ENCODE assay signal across 11 cellular contexts in the genomic region with DNA sequence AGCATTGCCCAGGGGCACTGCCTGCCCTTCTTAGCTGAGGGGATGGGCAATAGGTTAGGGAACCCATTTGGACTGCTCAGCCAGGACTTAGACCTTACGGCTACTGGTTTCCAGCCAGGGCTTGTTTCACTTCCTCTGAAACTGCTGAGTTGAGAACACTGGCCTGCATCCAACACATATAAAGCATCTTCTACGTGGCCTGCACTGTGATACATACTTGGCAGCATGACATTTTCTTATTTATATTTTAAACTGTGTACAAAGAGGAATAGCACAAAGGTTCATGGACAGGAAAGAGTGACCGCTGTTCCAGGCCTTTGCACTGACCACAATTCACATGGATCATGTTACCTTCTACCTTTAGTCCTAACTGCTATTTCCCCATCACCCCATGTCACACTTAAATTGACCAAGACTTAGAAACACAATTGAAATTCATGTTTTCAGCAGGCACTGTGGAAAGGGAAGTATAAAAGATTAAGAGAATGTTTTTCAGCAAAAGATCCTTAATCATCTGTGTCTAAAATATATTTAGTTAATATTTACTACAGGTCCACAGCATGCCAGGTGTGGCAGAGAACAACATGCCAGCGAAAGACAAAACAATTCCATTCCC. TPM values are rescaled to one million over a fixed set of nuclear protein-coding genes. Genes with fewer than 3 reads are reported as not detected.
DNase-seq lines count a peak whose midpoint lies in the region; ATAC-seq and TF ChIP-seq lines count a peak whose summit lies in the region.
"Had no signal": no experiment of that assay in that cellular context is flagged by ENCODE, and none has a peak within 500 bp of the region (broad histone marks: within the 10 kb centered on the region; RNA-seq: fewer than 3 reads in every experiment).

No MANE protein-coding gene starts in this region.

- DNase-seq in GM13976 (ENCODE audit: low spot score) (peak; percentile 40), chondrocyte (ENCODE audit: low spot score) (no peak), erythroblast (lab: John Stamatoyannopoulos, UW) (no peak)
- no peak for DNase-seq in activated T-cell treated with anti-CD3 and anti-CD28 coated beads, Interleukin-2, amount 50 U/mL, for 72 hours
- DNase-seq in activated CD4-positive, alpha-beta memory T cell treated with anti-CD3 and anti-CD28 coated beads for 36 hours = no peak
- DNase-seq in activated naive CD4-positive, alpha-beta T cell treated with Interleukin-2 at 50 U/mL for 16 hours = no peak
- DNase-seq: HCEC 1CT, hypothalamus, NCI-H446 treated with DMSO at 0.1 percent for 48 hours had no signal

- POLR2A ChIA-PET in activated CD4-positive, alpha-beta memory T cell treated with anti-CD3 and anti-CD28 coated beads for 36 hours (lab: Charles Lee) = no interaction called here

- TF ChIP-seq CTCF in GM13976 (IDR thresholded peaks at IDR 0.05; ENCODE audit: borderline replicate concordance, control extremely low read depth, extremely low read depth, insufficient read depth, missing control alignments) = no peak
- TF ChIP-seq CTCF in chondrocyte (IDR thresholded peaks at IDR 0.05) = no peak

- CTCF ChIA-PET in activated CD4-positive, alpha-beta memory T cell treated with anti-CD3 and anti-CD28 coated beads for 36 hours (lab: Charles Lee) = no interaction called here

- ATAC-seq in GM21360 (IDR thresholded peaks at IDR 0.05; ENCODE audit: unreplicated experiment) (peak; percentile 96), HG03135 (IDR thresholded peaks at IDR 0.05; ENCODE audit: unreplicated experiment) (peak; percentile 98)
- ATAC-seq in activated T-cell treated with anti-CD3 and anti-CD28 coated beads, Interleukin-2, amount 50 U/mL, for 72 hours (replicated peaks in 1 of 2) = no peak

- H3K36me3 Mint-ChIP-seq in chondrocyte (ENCODE audit: low read depth) = no peaks in the 10 kb centered on the region
- no peaks in the 10 kb centered on the region for H3K36me3 Mint-ChIP-seq in activated T-cell treated with anti-CD3 and anti-CD28 coated beads, Interleukin-2, amount 50 U/mL, for 72 hours (ENCODE audit: insufficient read depth in 2 of 2)
- no peaks in the 10 kb centered on the region for H3K36me3 Mint-ChIP-seq in activated CD4-positive, alpha-beta memory T cell treated with anti-CD3 and anti-CD28 coated beads for 36 hours

- TF ChIP-seq POLR2A in erythroblast (IDR thresholded peaks at IDR 0.05; ENCODE audit: low read length) = no peak

- H3K9me3 Mint-ChIP-seq in chondrocyte (ENCODE audit: low read depth) = peaks cover 3% of the 10 kb centered on the region
- H3K9me3 Mint-ChIP-seq in activated T-cell treated with anti-CD3 and anti-CD28 coated beads, Interleukin-2, amount 50 U/mL, for 72 hours = peaks cover 2 to 8% of the 10 kb centered on the region in 2 donors
- H3K9me3 Mint-ChIP-seq in activated CD4-positive, alpha-beta memory T cell treated with anti-CD3 and anti-CD28 coated beads for 36 hours = no peaks in the 10 kb centered on the region

- in situ Hi-C loops in GM13976 (cut with MboI; ENCODE audit: low sequenced_read_pairs, unreplicated experiment) = no loop called here

- H3K4me3 Mint-ChIP-seq in chondrocyte (ENCODE audit: unreplicated experiment) = no peak overlapping the region
- no peak overlapping the region for H3K4me3 Mint-ChIP-seq in activated T-cell treated with anti-CD3 and anti-CD28 coated beads, Interleukin-2, amount 50 U/mL, for 72 hours
- H3K4me3 Mint-ChIP-seq in activated CD4-positive, alpha-beta memory T cell treated with anti-CD3 and anti-CD28 coated beads for 36 hours = no peak overlapping the region

- peak overlapping the region; percentile 51 for H3K27ac Mint-ChIP-seq in chondrocyte (ENCODE audit: unreplicated experiment)
- no peak overlapping the region for H3K27ac Mint-ChIP-seq in activated T-cell treated with anti-CD3 and anti-CD28 coated beads, Interleukin-2, amount 50 U/mL, for 72 hours
- H3K27ac Mint-ChIP-seq in activated CD4-positive, alpha-beta memory T cell treated with anti-CD3 and anti-CD28 coated beads for 36 hours = no peak overlapping the region

- H3K4me1 Mint-ChIP-seq in chondrocyte (ENCODE audit: low read depth) = peaks cover 3% of the 10 kb centered on the region
- H3K4me1 Mint-ChIP-seq in activated T-cell treated with anti-CD3 and anti-CD28 coated beads, Interleukin-2, amount 50 U/mL, for 72 hours (ENCODE audit: low read depth) = no peaks in the 10 kb centered on the region
- no peaks in the 10 kb centered on the region for H3K4me1 Mint-ChIP-seq in activated CD4-positive, alpha-beta memory T cell treated with anti-CD3 and anti-CD28 coated beads for 36 hours (ENCODE audit: low read depth)

- intact Hi-C loops in activated CD4-positive, alpha-beta memory T cell treated with anti-CD3 and anti-CD28 coated beads for 36 hours (cut with micrococcal nuclease) = no loop called here

- no peaks in the 10 kb centered on the region for H3K27me3 Mint-ChIP-seq in chondrocyte (ENCODE audit: low read depth)
- no peaks in the 10 kb centered on the region for H3K27me3 Mint-ChIP-seq in activated T-cell treated with anti-CD3 and anti-CD28 coated beads, Interleukin-2, amount 50 U/mL, for 72 hours (ENCODE audit: low read depth)
- no peaks in the 10 kb centered on the region for H3K27me3 Mint-ChIP-seq in activated CD4-positive, alpha-beta memory T cell treated with anti-CD3 and anti-CD28 coated beads for 36 hours

RNA-seq across cellular contexts. Expression of a gene that starts 43.7 kb away (rescaled TPM):
- 0.82 to 1.2 TPM in 2 of 3 replicates, not detected in the other for total RNA-seq in chondrocyte
- total RNA-seq in activated T-cell treated with anti-CD3 and anti-CD28 coated beads, Interleukin-2, amount 50 U/mL, for 72 hours = under 1 TPM in 1 of 2 donors, not detected in 1; 0.31 TPM
- not detected for total RNA-seq in activated CD4-positive, alpha-beta memory T cell treated with anti-CD3 and anti-CD28 coated beads for 36 hours

Comparison
In these comparisons a context has a peak if more than half of its experiments do, and no peak if none do; other contexts are left out.
1. ATAC-seq: peak in GM21360 (single experiment) and HG03135 (single experiment); none in activated T-cell treated with anti-CD3 and anti-CD28 coated beads, Interleukin-2, amount 50 U/mL, for 72 hours (0 of 2).